1 cellular context compared by ENCODE assay signal in genomic region chr1:27686223-27686990, GRCh38.
TF ChIP-seq lines count a peak whose summit lies in the region.

No MANE protein-coding gene starts in this region.

TF ChIP-seq in HCT116, 20 proteins besides CTCF, POLR2A, EP300 and RAD21 (continued from another document):
- TF ChIP-seq TCF7L2 (IDR thresholded peaks at IDR 0.05; ENCODE audit: borderline replicate concordance, extremely low read depth, insufficient read depth, insufficient read length) (peak; percentile 97), ELF1 (IDR thresholded peaks at IDR 0.05; ENCODE audit: borderline replicate concordance, low read depth) (no peak)
